9 cellular contexts compared by ENCODE assay signal in the genomic region with DNA sequence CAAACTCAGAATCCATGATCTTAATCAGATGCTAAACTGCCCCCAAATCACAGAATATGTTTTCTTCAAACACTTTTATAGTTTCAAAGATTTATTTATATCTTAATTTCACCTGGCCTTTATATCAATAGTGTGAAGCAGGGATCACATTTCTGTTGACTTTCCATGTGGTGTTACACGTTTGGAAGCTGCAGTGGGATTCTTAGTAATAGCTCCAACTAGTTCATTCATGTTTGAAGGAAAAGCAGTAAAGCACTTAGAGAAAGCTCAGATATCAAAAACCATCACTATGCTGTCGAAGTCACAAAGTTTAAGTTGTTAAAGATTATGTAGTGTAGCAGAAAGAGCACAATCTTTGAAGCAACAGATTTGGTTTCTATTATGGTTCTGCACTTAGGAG. TPM values are rescaled to one million over a fixed set of nuclear protein-coding genes. Genes with fewer than 3 reads are reported as not detected.
"Had no signal": no experiment of that assay in that cellular context is flagged by ENCODE, and none has a peak within 500 bp of the region (broad histone marks: within the 10 kb centered on the region; RNA-seq: fewer than 3 reads in every experiment).

No MANE protein-coding gene starts in this region.

- DNase-seq: GM23248, GOT3, H7, HFFc6, IMR-90 had no signal

- H3K36me3 ChIP-seq: HAP-1 had no signal

- H2AFZ ChIP-seq: GM23248 had no signal

- ATAC-seq: HCT116 had no signal

- H3K4me3 ChIP-seq: GM23248, HAP-1 had no signal

- H3K4me1 ChIP-seq: HAP-1 had no signal

- H3K9me3 ChIP-seq: HAP-1 had no signal

- H3K27ac ChIP-seq: GM23248 had no signal

- H3K9ac ChIP-seq: GM23248 had no signal

- FAIRE-seq: HTR-8/SVneo had no signal

RNA-seq across cellular contexts. Expression of gene ENO4, which starts 16.8 kb away (rescaled TPM):
- total RNA-seq: HFFc6, HT-29 had no signal
